Comparison of ENCODE assay signal across 7 cellular contexts in the genomic region with DNA sequence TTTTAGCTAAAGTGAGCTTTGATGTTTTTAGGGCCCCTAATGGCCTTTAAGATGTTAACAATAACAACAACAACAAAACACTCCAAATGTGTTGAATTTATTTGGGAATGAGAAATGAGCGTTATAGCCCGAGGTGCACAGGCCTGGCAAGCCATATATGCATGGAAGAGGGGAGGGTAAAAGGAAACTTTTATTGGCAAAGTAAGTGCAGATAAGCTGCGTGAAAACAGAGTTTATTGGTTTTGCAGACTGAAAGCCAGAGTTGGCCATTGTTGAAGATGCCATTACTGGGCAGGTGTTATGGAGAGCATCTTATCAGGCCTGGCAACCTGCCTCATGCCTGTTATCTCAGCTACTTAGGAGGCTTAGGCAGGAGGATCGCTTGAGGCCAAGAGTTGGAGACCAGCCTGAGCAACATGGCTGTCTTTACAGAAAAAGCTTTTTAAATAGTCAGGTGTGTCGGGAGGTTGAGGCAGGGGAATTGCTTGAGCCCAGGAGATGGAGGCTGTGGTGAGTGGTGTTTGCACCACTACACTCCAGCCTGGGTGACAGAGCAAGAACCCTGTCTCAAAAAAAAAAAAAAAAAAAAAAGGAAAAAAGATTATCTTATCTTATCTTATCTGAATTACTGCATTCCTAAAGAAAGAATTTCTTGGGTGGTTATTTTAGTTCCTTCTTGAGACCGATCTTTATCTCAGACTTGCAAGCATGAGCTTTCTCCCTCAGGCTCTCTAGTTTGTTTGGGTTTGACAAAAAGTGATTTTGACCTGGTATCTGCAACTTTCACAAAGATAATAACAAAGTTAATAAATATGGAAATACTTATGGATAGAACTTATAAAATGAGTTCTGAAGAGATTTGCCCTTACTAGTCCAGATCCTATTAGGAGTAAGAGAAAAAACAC. TPM values are rescaled to one million over a fixed set of nuclear protein-coding genes. Genes with fewer than 3 reads are reported as not detected.
A peak's percentile ranks its signal among the peaks of the same experiment; 100 is the strongest.
DNase-seq lines count a peak whose midpoint lies in the region; ATAC-seq and TF ChIP-seq lines count a peak whose summit lies in the region.

No MANE protein-coding gene starts in this region.

- RAD21 ChIA-PET in HCT116 (lab: Charles Lee; ENCODE audit: low non-redundant PET in 1 of 2, low total read pairs in 2 of 2, uncharacterized antibody in 2 of 2, unreplicated experiment in 2 of 2): interaction anchor here in 1 of 2 experiments (0.6 kb wide), 1 partner anchor 109 kb away, joined by 3 read pairs; no protein-coding TSS in a partner anchor

- intact Hi-C loops in HCT116 (cut with micrococcal nuclease): no loop called here
- intact Hi-C loops in esophagus squamous epithelium (cut with DNase I): no loop called here
- intact Hi-C loops in sigmoid colon (cut with DNase I): loop anchor here (5.0 to 10.0 kb wide), 3 partner anchors 93 to 699 kb away; no protein-coding TSS in a partner anchor

- POLR2A ChIA-PET in HCT116 (lab: Charles Lee): interaction anchor here (0.7 to 2.4 kb wide), 3 partner anchors 10 to 757 kb away, joined by 3 to 6 read pairs (median 4); no protein-coding TSS in a partner anchor

- TF ChIP-seq RAD21 in HCT116 (IDR thresholded peaks at IDR 0.05; ENCODE audit: low read depth): no peak

- H3K9me3 ChIP-seq in HCT116 (ENCODE audit: control insufficient read depth in 1 of 2, insufficient read depth in 1 of 2, low read depth in 1 of 2, low read length in 2 of 2) (no peaks in the 10 kb centered on the region), T-helper 17 cell (ENCODE audit: control insufficient read depth, low read length, poor library complexity, severe bottlenecking) (no peaks in the 10 kb centered on the region), esophagus squamous epithelium (no peaks in the 10 kb centered on the region), sigmoid colon (no peaks in the 10 kb centered on the region)

- no peaks in the 10 kb centered on the region for H3K36me3 Mint-ChIP-seq in T-helper 17 cell (ENCODE audit: low read depth)

- H3K36me3 ChIP-seq in HCT116 (ENCODE audit: control insufficient read depth in 1 of 2, insufficient read depth in 2 of 2, low read length in 2 of 2) (no peaks in the 10 kb centered on the region), esophagus squamous epithelium (peaks cover 0 to 2% (median 0%) of the 10 kb centered on the region in 3 donors), sigmoid colon (no peaks in the 10 kb centered on the region)

- peak overlapping the region; percentile 85 for H3K27ac Mint-ChIP-seq in T-helper 17 cell

- no peak for TF ChIP-seq CTCF in HCT116 (IDR thresholded peaks at IDR 0.05 in 2 of 3, conservative IDR thresholded peaks at IDR 0.05 in 1 of 3; ENCODE audit: borderline replicate concordance in 1 of 3, insufficient read depth in 1 of 3, low read depth in 2 of 3, low read length in 2 of 3)
- TF ChIP-seq CTCF in esophagus squamous epithelium (IDR thresholded peaks at IDR 0.05): no peak
- TF ChIP-seq CTCF in sigmoid colon (IDR thresholded peaks at IDR 0.05): no peak

- H2AFZ ChIP-seq in HCT116 (ENCODE audit: low read depth, low read length, poor library complexity, severe bottlenecking): no peak overlapping the region

- H3K79me2 ChIP-seq in HCT116 (ENCODE audit: insufficient read depth, low read length): peaks cover 55% of the 10 kb centered on the region

- H3K27me3 ChIP-seq in HCT116 (ENCODE audit: insufficient read depth, low read length): no peaks in the 10 kb centered on the region
- no peaks in the 10 kb centered on the region for H3K27me3 ChIP-seq in esophagus squamous epithelium
- H3K27me3 ChIP-seq in sigmoid colon: no peaks in the 10 kb centered on the region

- H3K4me1 Mint-ChIP-seq in T-helper 17 cell: peaks cover 28% of the 10 kb centered on the region

- CTCF ChIA-PET in HCT116 (lab: Charles Lee): no interaction called here

- peak overlapping the region; percentile 80 for H3K4me3 Mint-ChIP-seq in T-helper 17 cell

- H3K9me2 ChIP-seq in HCT116 (ENCODE audit: insufficient read depth): no peaks in the 10 kb centered on the region

- peak overlapping the region; percentile 83 for H3K9ac ChIP-seq in HCT116 (ENCODE audit: low read length)

- H3K4me2 ChIP-seq in HCT116 (ENCODE audit: low read length): peak overlapping the region; percentile 79

- ATAC-seq in HCT116: no peak
- no peak for ATAC-seq in T-helper 17 cell
- ATAC-seq in GM19351 (IDR thresholded peaks at IDR 0.05; ENCODE audit: unreplicated experiment): no peak
- no peak for ATAC-seq in HG03280 (IDR thresholded peaks at IDR 0.05; ENCODE audit: unreplicated experiment)

- TF ChIP-seq EP300 in sigmoid colon (IDR thresholded peaks at IDR 0.05): no peak

- no peaks in the 10 kb centered on the region for H3K27me3 Mint-ChIP-seq in T-helper 17 cell

- TF ChIP-seq POLR2A in HCT116 (IDR thresholded peaks at IDR 0.05; ENCODE audit: borderline replicate concordance, extremely low read depth, insufficient read depth, insufficient read length): no peak
- TF ChIP-seq POLR2A in esophagus squamous epithelium (IDR thresholded peaks at IDR 0.05): no peak
- TF ChIP-seq POLR2A in sigmoid colon (IDR thresholded peaks at IDR 0.05): no peak

- BruUV-seq in HCT116 (replicated peaks; lab: Mats Ljungman, UMichigan): TSS peak; percentile 60

- 60 to 74% methylated on average over 6 of the region's 6 CpGs for WGBS in esophagus squamous epithelium, 2 donors
- 34 to 74% methylated on average over 6 of the region's 6 CpGs for WGBS in sigmoid colon, 2 donors

- H3K27ac ChIP-seq in HCT116 (ENCODE audit: low read depth, low read length) (no peak overlapping the region; the same call in 1 of the 2 replicates), esophagus squamous epithelium (peak overlapping the region; percentile 98 to 99 (median 98)), sigmoid colon (peak overlapping the region; percentile 94 to 98 (median 97))

- no peaks in the 10 kb centered on the region for H4K20me1 ChIP-seq in HCT116 (ENCODE audit: insufficient read depth)

- peaks cover 17 to 36% of the 10 kb centered on the region in 2 experiments; a peak in 3 of 4 replicates for H3K4me1 ChIP-seq in HCT116 (ENCODE audit: control insufficient read depth in 1 of 2, insufficient read depth in 2 of 2, low read length in 2 of 2)
- peaks cover 4 to 66% (median 6%) of the 10 kb centered on the region in 3 donors for H3K4me1 ChIP-seq in esophagus squamous epithelium
- H3K4me1 ChIP-seq in sigmoid colon: peaks cover 0 to 34% (median 24%) of the 10 kb centered on the region in 4 donors

- H3K4me3 ChIP-seq in HCT116 (replicated peaks in 1 of 2; ENCODE audit: low read depth in 1 of 2, low read length in 2 of 2) (peak overlapping the region; percentile 82 to 92; a peak in 3 of 4 replicates), esophagus squamous epithelium (peak overlapping the region; percentile 85 to 98 (median 91)), sigmoid colon (peak overlapping the region in 1 of 4 donors; percentile 95)

- no peak for DNase-seq in HCT116 (ENCODE audit: low read depth, low spot score)
- DNase-seq in T-helper 17 cell: no peak
- DNase-seq in esophagus squamous epithelium (lab: John Stamatoyannopoulos, UW): no peak
- peak; percentile 47 for DNase-seq in sigmoid colon
- no peak for DNase-seq in NCI-H2171 (lab: John Stamatoyannopoulos, UW)

TF ChIP-seq in HCT116, 20 proteins besides CTCF, POLR2A, EP300 and RAD21 (continues in another document):
- TF ChIP-seq, protein P1, sequence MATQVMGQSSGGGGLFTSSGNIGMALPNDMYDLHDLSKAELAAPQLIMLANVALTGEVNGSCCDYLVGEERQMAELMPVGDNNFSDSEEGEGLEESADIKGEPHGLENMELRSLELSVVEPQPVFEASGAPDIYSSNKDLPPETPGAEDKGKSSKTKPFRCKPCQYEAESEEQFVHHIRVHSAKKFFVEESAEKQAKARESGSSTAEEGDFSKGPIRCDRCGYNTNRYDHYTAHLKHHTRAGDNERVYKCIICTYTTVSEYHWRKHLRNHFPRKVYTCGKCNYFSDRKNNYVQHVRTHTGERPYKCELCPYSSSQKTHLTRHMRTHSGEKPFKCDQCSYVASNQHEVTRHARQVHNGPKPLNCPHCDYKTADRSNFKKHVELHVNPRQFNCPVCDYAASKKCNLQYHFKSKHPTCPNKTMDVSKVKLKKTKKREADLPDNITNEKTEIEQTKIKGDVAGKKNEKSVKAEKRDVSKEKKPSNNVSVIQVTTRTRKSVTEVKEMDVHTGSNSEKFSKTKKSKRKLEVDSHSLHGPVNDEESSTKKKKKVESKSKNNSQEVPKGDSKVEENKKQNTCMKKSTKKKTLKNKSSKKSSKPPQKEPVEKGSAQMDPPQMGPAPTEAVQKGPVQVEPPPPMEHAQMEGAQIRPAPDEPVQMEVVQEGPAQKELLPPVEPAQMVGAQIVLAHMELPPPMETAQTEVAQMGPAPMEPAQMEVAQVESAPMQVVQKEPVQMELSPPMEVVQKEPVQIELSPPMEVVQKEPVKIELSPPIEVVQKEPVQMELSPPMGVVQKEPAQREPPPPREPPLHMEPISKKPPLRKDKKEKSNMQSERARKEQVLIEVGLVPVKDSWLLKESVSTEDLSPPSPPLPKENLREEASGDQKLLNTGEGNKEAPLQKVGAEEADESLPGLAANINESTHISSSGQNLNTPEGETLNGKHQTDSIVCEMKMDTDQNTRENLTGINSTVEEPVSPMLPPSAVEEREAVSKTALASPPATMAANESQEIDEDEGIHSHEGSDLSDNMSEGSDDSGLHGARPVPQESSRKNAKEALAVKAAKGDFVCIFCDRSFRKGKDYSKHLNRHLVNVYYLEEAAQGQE (IDR thresholded peaks at IDR 0.05; ENCODE audit: low read depth): no peak
- TF ChIP-seq CBX3 (IDR thresholded peaks at IDR 0.05; ENCODE audit: low read depth) (no peak), EZH2phosphoT487 (IDR thresholded peaks at IDR 0.05; ENCODE audit: borderline replicate concordance) (no peak), POLR2AphosphoS5 (IDR thresholded peaks at IDR 0.05; ENCODE audit: low read depth, low read length) (no peak), SRF (IDR thresholded peaks at IDR 0.05; ENCODE audit: low read depth) (no peak), CEBPB (IDR thresholded peaks at IDR 0.05; ENCODE audit: low read depth) (no peak), ZFX (IDR thresholded peaks at IDR 0.05) (no peak)
- TF ChIP-seq, protein P2, sequence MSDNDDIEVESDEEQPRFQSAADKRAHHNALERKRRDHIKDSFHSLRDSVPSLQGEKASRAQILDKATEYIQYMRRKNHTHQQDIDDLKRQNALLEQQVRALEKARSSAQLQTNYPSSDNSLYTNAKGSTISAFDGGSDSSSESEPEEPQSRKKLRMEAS (IDR thresholded peaks at IDR 0.05): no peak

RNA-seq across cellular contexts. Expression of a gene that starts 1.7 kb away (rescaled TPM):
- 48.8 TPM for total RNA-seq in HCT116 (2021; ENCODE audit: unreplicated experiment)
- polyA plus RNA-seq in HCT116 (2012): 29.0 and 30.8 TPM in 2 replicates
- 10 to 100 TPM; 56.6 to 72.1 TPM for total RNA-seq in T-helper 17 cell
- total RNA-seq in esophagus squamous epithelium: 100 to 1,000 TPM in 1 of 4 donors, 10 to 100 TPM in 3; 47.6 to 105 (median 70.8) TPM
- 10 to 100 TPM; 21.3 to 33.2 (median 24.0) TPM for total RNA-seq in sigmoid colon
- polyA plus RNA-seq in sigmoid colon: 10 to 100 TPM; 10.2 to 15.7 (median 15.1) TPM

RNA-seq across cellular contexts. Expression of a gene that starts 19.0 kb away (rescaled TPM):
- total RNA-seq in HCT116 (2021; ENCODE audit: unreplicated experiment): 22.7 TPM
- polyA plus RNA-seq in HCT116 (2012): 18.2 and 19.9 TPM in 2 replicates
- 10 to 100 TPM; 17.7 to 22.1 TPM for total RNA-seq in T-helper 17 cell
- total RNA-seq in esophagus squamous epithelium: 10 to 100 TPM; 25.5 to 51.9 (median 36.2) TPM
- total RNA-seq in sigmoid colon: 10 to 100 TPM; 63.7 to 88.5 (median 69.6) TPM
- 10 to 100 TPM; 15.0 to 30.3 (median 16.0) TPM for polyA plus RNA-seq in sigmoid colon
